Comparison of ENCODE assay signal across 8 cellular contexts in genomic region chr6:37258405-37258704, GRCh38. TPM values are rescaled to one million over a fixed set of nuclear protein-coding genes. Genes with fewer than 3 reads are reported as not detected.
A peak's percentile ranks its signal among the peaks of the same experiment; 100 is the strongest.
DNase-seq lines count a peak whose midpoint lies in the region; ATAC-seq and TF ChIP-seq lines count a peak whose summit lies in the region.

No MANE protein-coding gene starts in this region.

- H3K9me2 ChIP-seq in HCT116 (ENCODE audit: insufficient read depth), result no peaks in the 10 kb centered on the region

- TF ChIP-seq CTCF in HCT116 (IDR thresholded peaks at IDR 0.05 in 2 of 3, conservative IDR thresholded peaks at IDR 0.05 in 1 of 3; ENCODE audit: borderline replicate concordance in 1 of 3, insufficient read depth in 1 of 3, low read depth in 2 of 3, low read length in 2 of 3), result no peak
- TF ChIP-seq CTCF in WI38 (IDR thresholded peaks at IDR 0.05; ENCODE audit: low read depth, low read length), result no peak

- H3K4me1 ChIP-seq in HCT116 (ENCODE audit: control insufficient read depth in 1 of 2, insufficient read depth in 2 of 2, low read length in 2 of 2) (peaks cover 8 to 14% of the 10 kb centered on the region in 2 experiments; a peak in 3 of 4 replicates), right cardiac atrium (ENCODE audit: control insufficient read depth, insufficient read depth, low read length) (peaks cover 2% of the 10 kb centered on the region), skeletal muscle tissue (ENCODE audit: control insufficient read depth in 3 of 3, insufficient read depth in 3 of 3, low read length in 3 of 3) (peaks cover 7 to 17% (median 17%) of the 10 kb centered on the region in 3 donors)

- no peak for DNase-seq in HCT116 (ENCODE audit: low read depth, low spot score)
- no peak for DNase-seq in right cardiac atrium
- DNase-seq in retina, result no peak
- DNase-seq in NCI-H82 treated with DMSO at 0.1 percent for 48 hours (lab: John Stamatoyannopoulos, UW; ENCODE audit: unreplicated experiment), result no peak

- no peaks in the 10 kb centered on the region; a peak in 1 of 4 replicates for H3K36me3 ChIP-seq in HCT116 (ENCODE audit: control insufficient read depth in 1 of 2, insufficient read depth in 2 of 2, low read length in 2 of 2)
- H3K36me3 ChIP-seq in skeletal muscle tissue (ENCODE audit: control insufficient read depth in 3 of 3, insufficient read depth in 3 of 3, low read length in 3 of 3), result no peaks in the 10 kb centered on the region

- RAD21 ChIA-PET in HCT116 (lab: Charles Lee; ENCODE audit: low non-redundant PET in 1 of 2, low total read pairs in 2 of 2, uncharacterized antibody in 2 of 2, unreplicated experiment in 2 of 2), result no interaction called here

- H2AFZ ChIP-seq in HCT116 (ENCODE audit: low read depth, low read length, poor library complexity, severe bottlenecking), result no peak overlapping the region

- H3K27ac ChIP-seq in HCT116 (ENCODE audit: low read depth, low read length), result peak overlapping the region; percentile 70
- H3K27ac ChIP-seq in right cardiac atrium (ENCODE audit: low read length), result peak overlapping the region; percentile 80
- peak overlapping the region; percentile 94 for H3K27ac ChIP-seq in skeletal muscle tissue (ENCODE audit: low read depth, low read length)

- H3K9me3 ChIP-seq in HCT116 (ENCODE audit: control insufficient read depth in 1 of 2, insufficient read depth in 1 of 2, low read depth in 1 of 2, low read length in 2 of 2) (no peaks in the 10 kb centered on the region), right cardiac atrium (ENCODE audit: control insufficient read depth, low read length) (no peaks in the 10 kb centered on the region), skeletal muscle tissue (ENCODE audit: control insufficient read depth in 3 of 3, low read length in 3 of 3) (no peaks in the 10 kb centered on the region)

- H3K27me3 ChIP-seq in HCT116 (ENCODE audit: insufficient read depth, low read length) (no peaks in the 10 kb centered on the region), right cardiac atrium (ENCODE audit: control insufficient read depth, insufficient read depth) (no peaks in the 10 kb centered on the region), skeletal muscle tissue (ENCODE audit: control insufficient read depth in 3 of 3, insufficient read depth in 3 of 3, low read length in 3 of 3) (no peaks in the 10 kb centered on the region)

- no peaks in the 10 kb centered on the region for H4K20me1 ChIP-seq in HCT116 (ENCODE audit: insufficient read depth)

- peak overlapping the region; percentile 85 for H3K4me2 ChIP-seq in HCT116 (ENCODE audit: low read length)

- ATAC-seq in HCT116 (no peak), right cardiac atrium (no peak), GM21825 (IDR thresholded peaks at IDR 0.05; ENCODE audit: unreplicated experiment) (no peak), HG02884 (IDR thresholded peaks at IDR 0.05; ENCODE audit: unreplicated experiment) (no peak)

- H3K9ac ChIP-seq in HCT116 (ENCODE audit: low read length) (peak overlapping the region; percentile 96), skeletal muscle tissue (ENCODE audit: low read depth in 1 of 3, low read length in 3 of 3) (peak overlapping the region; percentile 93 to 97 (median 97))

- intact Hi-C loops in HCT116 (cut with micrococcal nuclease), result no loop called here
- intact Hi-C loops in right cardiac atrium (cut with DNase I), result no loop called here

- BruUV-seq in HCT116 (replicated peaks; lab: Mats Ljungman, UMichigan), result TSS peak; percentile 56

- CTCF ChIA-PET in HCT116 (lab: Charles Lee), result no interaction called here

- H3K4me3 ChIP-seq in HCT116 (replicated peaks in 1 of 2; ENCODE audit: low read depth in 1 of 2, low read length in 2 of 2) (peak overlapping the region; percentile 73 to 96), WI38 (ENCODE audit: low read depth, low read length) (peak overlapping the region; percentile 93), right cardiac atrium (ENCODE audit: low read length) (peak overlapping the region; percentile 87), skeletal muscle tissue (ENCODE audit: low read length in 3 of 3) (peak overlapping the region; percentile 92 to 96 (median 95))

- no peak for TF ChIP-seq POLR2A in HCT116 (IDR thresholded peaks at IDR 0.05; ENCODE audit: borderline replicate concordance, extremely low read depth, insufficient read depth, insufficient read length)

- TF ChIP-seq RAD21 in HCT116 (IDR thresholded peaks at IDR 0.05; ENCODE audit: low read depth), result no peak

- whole genome bisulfite sequencing in right cardiac atrium, result 1% methylated on average over 7 of the region's 7 CpGs

- POLR2A ChIA-PET in HCT116 (lab: Charles Lee), result interaction anchor here (1.2 to 1.9 kb wide), 4 partner anchors 10 to 67 kb away, joined by 3 to 10 read pairs (median 5); no protein-coding TSS in a partner anchor

- H3K79me2 ChIP-seq in HCT116 (ENCODE audit: insufficient read depth, low read length), result peaks cover 54% of the 10 kb centered on the region

TF ChIP-seq in HCT116, 20 proteins besides CTCF, POLR2A, EP300 and RAD21:
- TF ChIP-seq EZH2phosphoT487 (IDR thresholded peaks at IDR 0.05; ENCODE audit: borderline replicate concordance), result no peak

RNA-seq across cellular contexts. Expression of gene TMEM217, which starts 0.4 kb away (rescaled TPM):
- 0.98 TPM for total RNA-seq in HCT116 (2021; ENCODE audit: unreplicated experiment)
- polyA plus RNA-seq in HCT116 (2012), result 0.36 and 0.72 TPM in 2 replicates
- total RNA-seq in right cardiac atrium, result 1 to 10 TPM in 1 of 4 donors, under 1 TPM in 1, not detected in 2; 0.15 to 1.0 TPM
- polyA plus RNA-seq in right cardiac atrium, result 0.16 TPM
- under 0.01 TPM for total RNA-seq in skeletal muscle tissue

RNA-seq across cellular contexts. Expression of gene TBC1D22B, which starts 0.8 kb away (rescaled TPM):
- 9.1 TPM for total RNA-seq in HCT116 (2021; ENCODE audit: unreplicated experiment)
- 7.0 and 7.7 TPM in 2 replicates for polyA plus RNA-seq in HCT116 (2012)
- total RNA-seq in right cardiac atrium, result 1 to 10 TPM; 6.4 to 9.2 (median 7.7) TPM
- polyA plus RNA-seq in right cardiac atrium, result 4.6 TPM
- total RNA-seq in skeletal muscle tissue, result 3.7 TPM
